In genomic region chr4:168622600-168622999, GRCh38 we compare ENCODE assay signal across 1 cellular context.
TF ChIP-seq lines count a peak whose summit lies in the region.

No MANE protein-coding gene starts in this region.

TF ChIP-seq in GM23338, 12 proteins besides CTCF, POLR2A, EP300 and RAD21 (continued from another document):
- TF ChIP-seq ZNF462 (CRISPR knock-in tag; IDR thresholded peaks at IDR 0.05) (no peak), EZH2 (IDR thresholded peaks at IDR 0.05; ENCODE audit: low read depth, unreplicated experiment) (no peak), JUNB (IDR thresholded peaks at IDR 0.05; ENCODE audit: unreplicated experiment) (no peak), CREB1 (CRISPR knock-in tag; IDR thresholded peaks at IDR 0.05; ENCODE audit: low read depth) (no peak), REST (IDR thresholded peaks at IDR 0.05; ENCODE audit: unreplicated experiment) (no peak), ZNF331 (CRISPR knock-in tag; IDR thresholded peaks at IDR 0.05; ENCODE audit: low read depth) (no peak), ETS1 (IDR thresholded peaks at IDR 0.05) (no peak), EZH2phosphoT487 (IDR thresholded peaks at IDR 0.05; ENCODE audit: unreplicated experiment) (no peak)
TF ChIP-seq in GM23338: peak in this region for 0.
